In the genomic region with DNA sequence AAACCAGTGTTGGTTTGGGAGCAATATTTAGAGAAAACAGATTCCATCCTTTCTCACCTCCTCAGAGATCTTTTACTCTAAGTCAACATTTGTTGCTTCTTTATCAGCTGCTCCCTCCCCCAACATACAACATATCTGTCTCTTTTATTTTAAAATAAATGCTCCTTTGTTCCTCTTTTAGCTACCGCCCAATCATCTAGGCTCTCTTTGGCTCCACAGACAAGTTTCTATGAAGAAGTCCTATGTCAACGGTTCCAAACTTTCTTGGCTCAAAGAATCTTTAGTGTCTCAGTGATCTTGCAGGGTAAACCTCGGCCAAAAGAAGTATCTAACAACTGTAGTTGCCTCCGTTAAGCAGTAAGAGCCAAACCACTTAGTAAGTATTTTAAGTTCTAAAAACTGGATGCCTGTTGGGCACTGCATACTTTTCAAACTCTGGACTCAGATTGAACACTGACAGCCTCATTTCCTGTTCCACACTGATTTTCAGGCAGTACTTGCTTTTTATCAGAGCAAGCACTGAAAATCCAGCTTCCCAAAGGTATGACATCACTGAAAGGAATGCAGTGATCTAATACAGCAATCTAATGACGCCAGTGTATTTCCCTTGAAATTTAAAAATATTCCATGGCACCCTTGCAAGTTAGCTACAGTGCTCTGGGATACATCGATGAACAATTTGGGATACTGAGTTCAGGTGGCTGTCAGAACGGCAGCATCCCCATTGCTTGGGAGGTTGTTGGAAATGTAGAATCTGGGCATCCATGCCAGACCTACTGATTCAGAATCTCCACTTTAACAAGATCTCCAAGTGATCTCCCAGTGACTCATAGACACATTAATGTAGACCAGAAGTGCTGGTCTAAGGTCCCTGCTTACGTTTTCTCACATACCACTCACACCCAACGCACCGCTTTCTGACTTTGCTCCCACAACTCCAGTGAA, we compare ENCODE assay signal across 8 cellular contexts. TPM values are rescaled to one million over a fixed set of nuclear protein-coding genes. Genes with fewer than 3 reads are reported as not detected.
DNase-seq lines count a peak whose midpoint lies in the region; ATAC-seq and TF ChIP-seq lines count a peak whose summit lies in the region.

No MANE protein-coding gene starts in this region.

- no peaks in the 10 kb centered on the region for H3K27me3 Mint-ChIP-seq in nephron (ENCODE audit: low read depth)

- BruUV-seq in OCI-LY7 (replicated peaks; lab: Mats Ljungman, UMichigan): no TSS peak

- CTCF ChIA-PET in OCI-LY7 (lab: Charles Lee; ENCODE audit: unreplicated experiment): no interaction called here

- peak overlapping the region; percentile 21; the same call in 1 of the 2 replicates for H3K4me3 ChIP-seq in AG10803 (ENCODE audit: low read length)
- no peak overlapping the region for H3K4me3 ChIP-seq in OCI-LY7 (ENCODE audit: low read depth, low read length, poor library complexity, severe bottlenecking)

- H3K27ac ChIP-seq in OCI-LY7 (ENCODE audit: low read depth, low read length, poor library complexity, severe bottlenecking): no peak overlapping the region

- H3K4me1 ChIP-seq in OCI-LY7 (ENCODE audit: insufficient read depth, low read length, poor library complexity, severe bottlenecking): no peaks in the 10 kb centered on the region

- peaks cover 5% of the 10 kb centered on the region; the same call in 1 of the 2 replicates for H3K79me2 ChIP-seq in OCI-LY7 (ENCODE audit: insufficient read depth, low read depth, low read length)

- no peak overlapping the region for H2AFZ ChIP-seq in OCI-LY7 (ENCODE audit: low read length)

- peak overlapping the region; percentile 45 to 72 (median 67) for H3K27ac Mint-ChIP-seq in nephron

- H3K36me3 ChIP-seq in OCI-LY7 (ENCODE audit: insufficient read depth, low read length): no peaks in the 10 kb centered on the region

- H3K9me2 ChIP-seq in OCI-LY7 (ENCODE audit: insufficient read depth, low read length): no peaks in the 10 kb centered on the region

- no peaks in the 10 kb centered on the region for H3K9me3 Mint-ChIP-seq in nephron

- POLR2A ChIA-PET in OCI-LY7 (lab: Charles Lee): interaction anchor here (0.6 to 1.0 kb wide), 2 partner anchors 23 to 101 kb away, joined by 3 to 4 read pairs; no protein-coding TSS in a partner anchor

- no peak overlapping the region for H3K4me2 ChIP-seq in OCI-LY7 (ENCODE audit: low read length)

- peaks cover 31% of the 10 kb centered on the region for H3K4me1 Mint-ChIP-seq in nephron

- peaks cover under 1% of the 10 kb centered on the region for H3K36me3 Mint-ChIP-seq in nephron (ENCODE audit: low read depth)

- TF ChIP-seq CTCF in AG10803 (conservative IDR thresholded peaks at IDR 0.05; ENCODE audit: low read length): no peak
- no peak for TF ChIP-seq CTCF in nephron (IDR thresholded peaks at IDR 0.05; ENCODE audit: unreplicated experiment in 3 of 3)
- no peak for TF ChIP-seq CTCF in OCI-LY7 (conservative IDR thresholded peaks at IDR 0.05; ENCODE audit: low read length)

- intact Hi-C loops in OCI-LY7 (cut with micrococcal nuclease; ENCODE audit: unreplicated experiment): no loop called here

- H3K4me3 Mint-ChIP-seq in nephron: no peak overlapping the region

- no peaks in the 10 kb centered on the region for H3K9me3 ChIP-seq in OCI-LY7 (ENCODE audit: low read length)

- H4K20me1 ChIP-seq in OCI-LY7 (ENCODE audit: insufficient read depth, low read length): 0 out of 2 replicates have a peak, but pooled peaks cover 4% of the 10 kb centered on the region

- no peak for ATAC-seq in HG03139 (IDR thresholded peaks at IDR 0.05; ENCODE audit: unreplicated experiment)

- peak; percentile 96 for DNase-seq in AG10803 (ENCODE audit: low read depth)
- peak; percentile 50 to 69 for DNase-seq in NOMO-1 (lab: John Stamatoyannopoulos, UW; ENCODE audit: unreplicated experiment in 2 of 2)
- DNase-seq in epidermal melanocyte (ENCODE audit: insufficient read length, low spot score): peak; percentile 64
- no peak for DNase-seq in NCI-H2029 treated with DMSO at 0.1 percent for 48 hours (lab: John Stamatoyannopoulos, UW)
- no peak for DNase-seq in activated naive CD4-positive, alpha-beta T cell treated with anti-CD3 and anti-CD28 coated beads, Interleukin-2, amount 50 U/mL, for 16 hours
- DNase-seq in OCI-LY7 (ENCODE audit: low spot score): no peak

RNA-seq across cellular contexts. Expression of a gene that starts 26.8 kb away (rescaled TPM):
- total RNA-seq in OCI-LY7 (2014; rRNA removed; shearing (Covaris generic)): 17.8 and 19.0 TPM in 2 replicates
- total RNA-seq in OCI-LY7 (2022): 27.0 and 36.6 TPM in 2 replicates

RNA-seq across cellular contexts. Expression of a gene that starts 57.2 kb away (rescaled TPM):
- total RNA-seq in OCI-LY7 (2014; rRNA removed; shearing (Covaris generic)): 10.9 and 14.6 TPM in 2 replicates
- 16.4 and 17.7 TPM in 2 replicates for total RNA-seq in OCI-LY7 (2022)

RNA-seq across cellular contexts. Expression of a gene that starts 57.7 kb away (rescaled TPM):
- total RNA-seq in OCI-LY7 (2014; rRNA removed; shearing (Covaris generic)): 14.8 and 17.0 TPM in 2 replicates
- 17.4 and 18.6 TPM in 2 replicates for total RNA-seq in OCI-LY7 (2022)

Comparison
In these comparisons a context has a peak if more than half of its experiments do, and no peak if none do; other contexts are left out.
1. DNase-seq: peak in AG10803 (single experiment), NOMO-1 (2 of 2) and epidermal melanocyte (single experiment); none in NCI-H2029 treated with DMSO at 0.1 percent for 48 hours (single experiment), activated naive CD4-positive, alpha-beta T cell treated with anti-CD3 and anti-CD28 coated beads, Interleukin-2, amount 50 U/mL, for 16 hours (single experiment) and OCI-LY7 (single experiment).